ENCODE assay signal across 8 cellular contexts in the genomic region with DNA sequence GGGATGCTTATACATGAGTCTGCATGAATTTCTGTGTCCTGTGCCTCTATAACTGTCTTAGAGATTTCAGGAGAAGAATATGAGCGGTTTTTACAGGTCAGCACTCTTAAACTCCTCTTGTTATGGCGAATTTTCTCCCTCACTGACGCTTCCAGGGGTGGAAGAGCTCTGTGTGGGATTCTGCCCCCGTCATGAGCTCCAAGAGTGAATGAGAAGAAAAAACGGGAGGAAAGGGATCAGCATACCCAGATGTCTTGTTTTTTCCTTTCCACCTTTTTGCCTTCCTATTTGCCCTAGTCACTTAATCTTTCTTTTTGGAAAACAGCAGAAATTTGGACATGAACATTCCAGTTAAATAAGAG. TPM values are rescaled to one million over a fixed set of nuclear protein-coding genes. Genes with fewer than 3 reads are reported as not detected.
DNase-seq lines count a peak whose midpoint lies in the region; ATAC-seq lines count a peak whose summit lies in the region.

No MANE protein-coding gene starts in this region.

- H3K36me3 ChIP-seq in iPS-20b (ENCODE audit: insufficient read depth, low read depth, low read length) = peaks cover 25% of the 10 kb centered on the region

- no peaks in the 10 kb centered on the region for H3K9me3 ChIP-seq in iPS-20b (ENCODE audit: insufficient read depth, low read depth, low read length)

- no peak overlapping the region for H3K27ac ChIP-seq in iPS-20b (ENCODE audit: low read length)

- peaks cover 8% of the 10 kb centered on the region; the same call in 1 of the 2 replicates for H3K4me1 ChIP-seq in iPS-20b (ENCODE audit: insufficient read depth, low read length)

- H3K27me3 Mint-ChIP-seq in activated CD4-positive, alpha-beta T cell treated with anti-CD3 and anti-CD28 coated beads, Interleukin-2, amount 10 ng/mL, durations not matched to agents 24 days and 14 days = peaks cover 20% of the 10 kb centered on the region
- H3K27me3 Mint-ChIP-seq in activated T-helper 17 cell treated with anti-CD3 and anti-CD28 coated beads, Interleukin-2, amount 50 U/mL, for 72 hours = no peaks in the 10 kb centered on the region

- no peak for ATAC-seq in activated T-helper 17 cell treated with anti-CD3 and anti-CD28 coated beads, Interleukin-2, amount 50 U/mL, for 72 hours (replicated peaks)
- ATAC-seq in GM21786 (IDR thresholded peaks at IDR 0.05; ENCODE audit: unreplicated experiment) = no peak

- H3K4me3 Mint-ChIP-seq in activated CD4-positive, alpha-beta T cell treated with anti-CD3 and anti-CD28 coated beads, Interleukin-2, amount 10 ng/mL, durations not matched to agents 24 days and 14 days = peak overlapping the region; percentile 98
- peak overlapping the region; percentile 89 for H3K4me3 Mint-ChIP-seq in activated T-helper 17 cell treated with anti-CD3 and anti-CD28 coated beads, Interleukin-2, amount 50 U/mL, for 72 hours

- no peaks in the 10 kb centered on the region for H3K27me3 ChIP-seq in iPS-20b (ENCODE audit: insufficient read depth, low read length)

- H3K27ac Mint-ChIP-seq in activated CD4-positive, alpha-beta T cell treated with anti-CD3 and anti-CD28 coated beads, Interleukin-2, amount 10 ng/mL, durations not matched to agents 24 days and 14 days = peak overlapping the region; percentile 34
- peak overlapping the region; percentile 64 for H3K27ac Mint-ChIP-seq in activated T-helper 17 cell treated with anti-CD3 and anti-CD28 coated beads, Interleukin-2, amount 50 U/mL, for 72 hours

- DNase-seq in activated CD4-positive, alpha-beta T cell treated with anti-CD3 and anti-CD28 coated beads, Interleukin-2, amount 10 ng/mL, durations not matched to agents 24 days and 14 days = no peak
- DNase-seq in activated CD4-positive, alpha-beta T cell treated with anti-CD3 and anti-CD28 coated beads for 1 hour = no peak
- peak; percentile 33 for DNase-seq in superior temporal gyrus (ENCODE audit: extremely low spot score)
- DNase-seq in effector CD4-positive, alpha-beta T cell = no peak
- DNase-seq in KG1 (lab: John Stamatoyannopoulos, UW) = no peak

- H3K4me3 ChIP-seq in iPS-20b (ENCODE audit: low read length) = peak overlapping the region; percentile 89

- H3K4me1 Mint-ChIP-seq in activated CD4-positive, alpha-beta T cell treated with anti-CD3 and anti-CD28 coated beads, Interleukin-2, amount 10 ng/mL, durations not matched to agents 24 days and 14 days = peaks cover 18% of the 10 kb centered on the region
- H3K4me1 Mint-ChIP-seq in activated T-helper 17 cell treated with anti-CD3 and anti-CD28 coated beads, Interleukin-2, amount 50 U/mL, for 72 hours = peaks cover 7% of the 10 kb centered on the region

- H3K9me3 Mint-ChIP-seq in activated CD4-positive, alpha-beta T cell treated with anti-CD3 and anti-CD28 coated beads, Interleukin-2, amount 10 ng/mL, durations not matched to agents 24 days and 14 days = no peaks in the 10 kb centered on the region
- H3K9me3 Mint-ChIP-seq in activated T-helper 17 cell treated with anti-CD3 and anti-CD28 coated beads, Interleukin-2, amount 50 U/mL, for 72 hours = no peaks in the 10 kb centered on the region

- intact Hi-C loops in activated CD4-positive, alpha-beta T cell treated with anti-CD3 and anti-CD28 coated beads, Interleukin-2, amount 10 ng/mL, durations not matched to agents 24 days and 14 days (cut with micrococcal nuclease) = loop anchor here (1.0 kb wide), 3 partner anchors 14 to 230 kb away; partner anchors contain the start of genes ASB8, SENP1 and ZNF641

- H3K9ac ChIP-seq in iPS-20b (ENCODE audit: low read depth, low read length) = peak overlapping the region; percentile 84; the same call in 1 of the 2 replicates

- H3K36me3 Mint-ChIP-seq in activated CD4-positive, alpha-beta T cell treated with anti-CD3 and anti-CD28 coated beads, Interleukin-2, amount 10 ng/mL, durations not matched to agents 24 days and 14 days (ENCODE audit: low read depth) = peaks cover 16% of the 10 kb centered on the region
- H3K36me3 Mint-ChIP-seq in activated T-helper 17 cell treated with anti-CD3 and anti-CD28 coated beads, Interleukin-2, amount 50 U/mL, for 72 hours (ENCODE audit: low read depth) = peaks cover 30% of the 10 kb centered on the region

RNA-seq across cellular contexts. Expression of gene PFKM, which starts 0.7 kb away (rescaled TPM):
- total RNA-seq in activated CD4-positive, alpha-beta T cell treated with anti-CD3 and anti-CD28 coated beads, Interleukin-2, amount 10 ng/mL, durations not matched to agents 24 days and 14 days = 87.3 and 93.2 TPM in 2 replicates
- 10 to 100 TPM; 57.3 to 83.3 TPM for total RNA-seq in activated T-helper 17 cell treated with anti-CD3 and anti-CD28 coated beads, Interleukin-2, amount 50 U/mL, for 72 hours

RNA-seq across cellular contexts. Expression of gene SENP1, which starts 13.9 kb away (rescaled TPM):
- 55.4 and 58.6 TPM in 2 replicates for total RNA-seq in activated CD4-positive, alpha-beta T cell treated with anti-CD3 and anti-CD28 coated beads, Interleukin-2, amount 10 ng/mL, durations not matched to agents 24 days and 14 days
- total RNA-seq in activated T-helper 17 cell treated with anti-CD3 and anti-CD28 coated beads, Interleukin-2, amount 50 U/mL, for 72 hours = 10 to 100 TPM; 37.5 to 42.3 TPM

RNA-seq across cellular contexts. Expression of gene ASB8, which starts 37.5 kb away (rescaled TPM):
- total RNA-seq in activated CD4-positive, alpha-beta T cell treated with anti-CD3 and anti-CD28 coated beads, Interleukin-2, amount 10 ng/mL, durations not matched to agents 24 days and 14 days = 30.0 and 35.8 TPM in 2 replicates
- total RNA-seq in activated T-helper 17 cell treated with anti-CD3 and anti-CD28 coated beads, Interleukin-2, amount 50 U/mL, for 72 hours = 10 to 100 TPM; 22.6 to 35.7 TPM
